In genomic region chr22:38303974-38304373, GRCh38 we compare ENCODE assay signal across 1 cellular context.
TF ChIP-seq lines count a peak whose summit lies in the region.

No MANE protein-coding gene starts in this region.

TF ChIP-seq in WTC11, 78 proteins besides CTCF, POLR2A, EP300 and RAD21 (continued from another document):
- no peak for TF ChIP-seq STAT6 (CRISPR knock-in tag; conservative IDR thresholded peaks at IDR 0.05; ENCODE audit: low read depth)
TF ChIP-seq in WTC11: peak in this region for 0.
